In the genomic region with DNA sequence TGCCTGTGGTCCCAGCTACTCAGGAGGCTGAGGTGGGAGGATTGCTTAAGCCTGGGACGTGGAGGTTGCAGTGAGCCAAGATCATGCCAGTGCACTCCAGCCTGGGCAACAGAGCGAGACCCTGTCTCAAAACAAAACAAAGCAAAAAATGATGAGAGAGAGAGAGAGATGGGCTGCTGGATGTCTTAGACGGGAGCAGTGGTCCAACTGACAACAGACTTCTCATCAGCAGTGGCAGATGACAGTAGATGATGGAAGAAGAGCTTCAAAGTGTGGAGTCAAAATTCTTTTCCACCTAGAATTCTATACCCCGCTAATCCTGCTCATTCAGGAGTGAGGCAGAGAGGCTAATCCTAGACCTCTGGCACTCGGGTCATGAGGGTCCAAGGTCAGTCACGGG, we compare ENCODE assay signal across 21 cellular contexts. TPM values are rescaled to one million over a fixed set of nuclear protein-coding genes. Genes with fewer than 3 reads are reported as not detected.
DNase-seq lines count a peak whose midpoint lies in the region; ATAC-seq, FAIRE-seq and TF ChIP-seq lines count a peak whose summit lies in the region.
"Had no signal": no experiment of that assay in that cellular context is flagged by ENCODE, and none has a peak within 500 bp of the region (broad histone marks: within the 10 kb centered on the region; RNA-seq: fewer than 3 reads in every experiment).

No MANE protein-coding gene starts in this region.

- peaks cover 53% of the 10 kb centered on the region for H3K27me3 Mint-ChIP-seq in endothelial cell (ENCODE audit: unreplicated experiment)

- peak; percentile 70 for FAIRE-seq in bronchial epithelial cell (lab: Jason Lieb, UNC)
- FAIRE-seq: GM12878, H54 had no signal

- no peaks in the 10 kb centered on the region for H3K9me3 ChIP-seq in liver (ENCODE audit: control insufficient read depth in 4 of 4, low read length in 3 of 4)
- H3K9me3 ChIP-seq in upper lobe of right lung, result no peaks in the 10 kb centered on the region
- H3K9me3 ChIP-seq: BLaER1 treated with 17β-estradiol and CSF1 and Interleukin-3, amounts not matched to agents 10 nM and 100 nM had no signal

- H3K4me1 ChIP-seq in liver (ENCODE audit: control insufficient read depth in 4 of 4, insufficient read depth in 4 of 4, low read length in 3 of 4) (peaks cover 0 to 18% (median 8%) of the 10 kb centered on the region in 4 donors), upper lobe of right lung (no peaks in the 10 kb centered on the region)

- H3K9ac ChIP-seq in liver (ENCODE audit: low read depth in 1 of 2, low read length in 2 of 2), result no peak overlapping the region
- H3K9ac ChIP-seq: BLaER1 treated with 17β-estradiol and CSF1 and Interleukin-3, amounts not matched to agents 10 nM and 100 nM had no signal

- H3K4me1 Mint-ChIP-seq in endothelial cell (ENCODE audit: unreplicated experiment), result peaks cover 18% of the 10 kb centered on the region
- H3K4me1 Mint-ChIP-seq: GM23338 had no signal

- intact Hi-C loops in upper lobe of right lung (cut with DNase I), result no loop called here

- peaks cover 66% of the 10 kb centered on the region for H3K36me3 Mint-ChIP-seq in endothelial cell (ENCODE audit: low read depth, unreplicated experiment)
- H3K36me3 Mint-ChIP-seq: CD8-positive, alpha-beta T cell had no signal

- H3K36me3 ChIP-seq in bronchial epithelial cell (ENCODE audit: control insufficient read depth, insufficient read depth, low read length), result peaks cover 3% of the 10 kb centered on the region
- H3K36me3 ChIP-seq in liver (ENCODE audit: control insufficient read depth in 4 of 4, insufficient read depth in 3 of 4, low read depth in 1 of 4, low read length in 3 of 4), result peaks cover 0 to 19% (median 7%) of the 10 kb centered on the region in 4 donors
- no peaks in the 10 kb centered on the region for H3K36me3 ChIP-seq in upper lobe of right lung

- TF ChIP-seq CTCF in bronchial epithelial cell (IDR thresholded peaks at IDR 0.05; ENCODE audit: insufficient read depth, low read length, severe bottlenecking) (no peak), endothelial cell (IDR thresholded peaks at IDR 0.05; ENCODE audit: unreplicated experiment) (no peak), liver (IDR thresholded peaks at IDR 0.05; ENCODE audit: low read depth, low read length, missing input control) (no peak), upper lobe of right lung (IDR thresholded peaks at IDR 0.05) (no peak)

- DNase-seq in bronchial epithelial cell (ENCODE audit: low read depth) (no peak), endothelial cell (ENCODE audit: low spot score) (no peak), upper lobe of right lung (peak; percentile 11), NCI-H524 treated with DMSO at 0.1 percent for 48 hours (lab: John Stamatoyannopoulos, UW) (no peak)
- DNase-seq: 8988T; Calu3; CD8-positive, alpha-beta T cell; DMS79 treated with DMSO at 0.1 percent for 48 hours; HCEC 1CT; IMR-90 had no signal

- ATAC-seq in upper lobe of right lung (no peak), GM18517 (IDR thresholded peaks at IDR 0.05; ENCODE audit: unreplicated experiment) (no peak), GM18868 (IDR thresholded peaks at IDR 0.05; ENCODE audit: unreplicated experiment) (no peak)
- ATAC-seq: CD8-positive, alpha-beta T cell; GM12878; GM23338 had no signal

- peak overlapping the region; percentile 66 for H3K27ac Mint-ChIP-seq in endothelial cell (ENCODE audit: unreplicated experiment)
- H3K27ac Mint-ChIP-seq: CD8-positive, alpha-beta T cell; GM23338 had no signal

- H3K4me3 ChIP-seq in bronchial epithelial cell (ENCODE audit: low read depth, low read length), result no peak overlapping the region
- no peak overlapping the region for H3K4me3 ChIP-seq in liver (ENCODE audit: low read depth in 1 of 3, low read length in 3 of 3)
- no peak overlapping the region for H3K4me3 ChIP-seq in upper lobe of right lung
- H3K4me3 ChIP-seq: BLaER1 treated with 17β-estradiol and CSF1 and Interleukin-3, amounts not matched to agents 10 nM and 100 nM; GM12878; GM23338 had no signal

- H3K9me3 Mint-ChIP-seq in endothelial cell (ENCODE audit: unreplicated experiment), result no peaks in the 10 kb centered on the region
- H3K9me3 Mint-ChIP-seq: CD8-positive, alpha-beta T cell; GM23338 had no signal

- 71% methylated on average over 6 of the region's 6 CpGs for WGBS in liver

- H3K27me3 ChIP-seq in bronchial epithelial cell (ENCODE audit: control insufficient read depth, insufficient read depth, low read length) (no peaks in the 10 kb centered on the region), liver (ENCODE audit: control insufficient read depth in 4 of 4, insufficient read depth in 4 of 4, low read length in 3 of 4) (no peaks in the 10 kb centered on the region), upper lobe of right lung (no peaks in the 10 kb centered on the region)
- H3K27me3 ChIP-seq: BLaER1 treated with 17β-estradiol and CSF1 and Interleukin-3, amounts not matched to agents 10 nM and 100 nM had no signal

- H3K27ac ChIP-seq in liver (ENCODE audit: low read depth in 1 of 2, low read length in 2 of 2), result no peak overlapping the region
- H3K27ac ChIP-seq in upper lobe of right lung, result no peak overlapping the region
- H3K27ac ChIP-seq: BLaER1 treated with 17β-estradiol and CSF1 and Interleukin-3, amounts not matched to agents 10 nM and 100 nM; HL-60 had no signal

- TF ChIP-seq RAD21 in liver (IDR thresholded peaks at IDR 0.05), result no peak

- H3K4me3 Mint-ChIP-seq in endothelial cell (ENCODE audit: unreplicated experiment), result peak overlapping the region; percentile 70
- H3K4me3 Mint-ChIP-seq: CD8-positive, alpha-beta T cell; GM23338 had no signal

TF ChIP-seq in liver, 16 proteins besides CTCF, POLR2A, EP300 and RAD21:
- TF ChIP-seq HNF4A (conservative IDR thresholded peaks at IDR 0.05) (peak; percentile 13 to 60), ZBTB33 (IDR thresholded peaks at IDR 0.05) (no peak)

RNA-seq across cellular contexts. Expression of gene ACR, which starts 29.0 kb away (rescaled TPM):
- total RNA-seq in bronchial epithelial cell (not detected in 2 replicates), endothelial cell (ENCODE audit: unreplicated experiment) (2.8 TPM), liver (under 1 TPM; 0.09 to 0.17 TPM), upper lobe of right lung (4.5 TPM)
- polyA plus RNA-seq in liver, result under 1 TPM; 0.07 to 0.14 TPM
- total RNA-seq: A673; Calu3; CD8-positive, alpha-beta T cell; GM12878; GM23338; HT1080; IMR-90 had no signal
- polyA plus RNA-seq: AG04450, GM12878, GM23338, IMR-90 had no signal

RNA-seq across cellular contexts. Expression of gene SHANK3, which starts 36.4 kb away (rescaled TPM):
- total RNA-seq in bronchial epithelial cell, result 0.79 and 0.90 TPM in 2 replicates
- total RNA-seq in endothelial cell (ENCODE audit: unreplicated experiment), result 223 TPM
- 1 to 10 TPM; 5.1 to 10.0 TPM for total RNA-seq in liver
- 1 to 10 TPM; 1.1 to 6.4 TPM for polyA plus RNA-seq in liver
- total RNA-seq in upper lobe of right lung, result 59.9 TPM
- total RNA-seq: CD8-positive, alpha-beta T cell had no signal
